22 cellular contexts compared by ENCODE assay signal in genomic region chr2:226652983-226653765, GRCh38.
DNase-seq lines count a peak whose midpoint lies in the region; ATAC-seq and TF ChIP-seq lines count a peak whose summit lies in the region.
"Had no signal": no experiment of that assay in that cellular context is flagged by ENCODE, and none has a peak within 500 bp of the region (broad histone marks: within the 10 kb centered on the region; RNA-seq: fewer than 3 reads in every experiment).

No MANE protein-coding gene starts in this region.

- peaks cover 8% of the 10 kb centered on the region; the same call in 1 of the 2 replicates for H3K9me3 ChIP-seq in Panc1 (ENCODE audit: control insufficient read depth, insufficient read depth, low read depth, low read length)
- no peaks in the 10 kb centered on the region for H3K9me3 ChIP-seq in psoas muscle
- H3K9me3 ChIP-seq: prostate gland had no signal

- H3K36me3 ChIP-seq in Panc1 (ENCODE audit: control insufficient read depth, insufficient read depth, low read length) (no peaks in the 10 kb centered on the region), psoas muscle (ENCODE audit: insufficient read depth in 1 of 2, low read depth in 1 of 2) (no peaks in the 10 kb centered on the region)
- H3K36me3 ChIP-seq: heart right ventricle, prostate gland, stomach had no signal

- H3K27me3 ChIP-seq in Panc1 (ENCODE audit: control insufficient read depth, insufficient read depth, low read length) = no peaks in the 10 kb centered on the region
- no peaks in the 10 kb centered on the region for H3K27me3 ChIP-seq in psoas muscle (ENCODE audit: insufficient read depth in 3 of 3, low read length in 2 of 3)
- H3K27me3 ChIP-seq: stomach had no signal

- 94 to 100% (median 96%) methylated on average over 1 of the region's 1 CpG for WGBS in psoas muscle, 3 donors

- H3K27ac Mint-ChIP-seq in activated CD4-positive, alpha-beta T cell treated with anti-CD3 and anti-CD28 coated beads for 36 hours = no peak overlapping the region
- H3K27ac Mint-ChIP-seq: T-helper 17 cell had no signal

- peaks cover 4% of the 10 kb centered on the region for H3K27me3 Mint-ChIP-seq in activated CD4-positive, alpha-beta T cell treated with anti-CD3 and anti-CD28 coated beads for 36 hours
- H3K27me3 Mint-ChIP-seq: T-helper 17 cell had no signal

- ATAC-seq in Panc1 = no peak
- ATAC-seq in psoas muscle = no peak
- ATAC-seq in GM18867 (IDR thresholded peaks at IDR 0.05; ENCODE audit: unreplicated experiment) = no peak
- no peak for ATAC-seq in activated CD4-positive, alpha-beta T cell treated with anti-CD3 and anti-CD28 coated beads for 36 hours
- ATAC-seq: heart right ventricle, left cardiac atrium, T-helper 17 cell had no signal

- CTCF ChIA-PET in Panc1 (lab: Charles Lee) = no interaction called here
- CTCF ChIA-PET in activated CD4-positive, alpha-beta T cell treated with anti-CD3 and anti-CD28 coated beads for 36 hours (lab: Charles Lee) = interaction anchor here (1.1 to 1.4 kb wide), 3 partner anchors 13 to 149 kb away, joined by 3 to 4 read pairs (median 3); no protein-coding TSS in a partner anchor

- peak; percentile 25 for DNase-seq in EH (ENCODE audit: low read depth)
- no peak for DNase-seq in Panc1 (ENCODE audit: low read depth, low spot score)
- DNase-seq in fibroblast of the aortic adventitia (ENCODE audit: low read depth) = peak; percentile 40
- no peak for DNase-seq in psoas muscle
- DNase-seq in activated CD4-positive, alpha-beta T cell treated with anti-CD3 and anti-CD28 coated beads for 36 hours = no peak
- no peak for DNase-seq in T-helper 9 cell
- DNase-seq in NCI-H1105 treated with DMSO at 0.1 percent for 48 hours (lab: John Stamatoyannopoulos, UW) = no peak
- DNase-seq: activated CD4-positive, CD25-positive, alpha-beta regulatory T cell; activated gamma-delta T cell; aorta; cortex of kidney; heart right ventricle; KG1; left cardiac atrium; naive B cell; NCI-H146; stimulated activated CD4-positive, alpha-beta T cell treated with anti-CD3 and anti-CD28 coated beads, Interleukin-15, amount 100 ng/mL, for 24 hours; stomach; T-helper 17 cell had no signal

- POLR2A ChIA-PET in Panc1 (lab: Charles Lee) = no interaction called here
- POLR2A ChIA-PET in activated CD4-positive, alpha-beta T cell treated with anti-CD3 and anti-CD28 coated beads for 36 hours (lab: Charles Lee) = no interaction called here

- H3K4me1 ChIP-seq in Panc1 (ENCODE audit: control insufficient read depth, insufficient read depth, low read length) = peaks cover 11% of the 10 kb centered on the region
- peaks cover 26% of the 10 kb centered on the region for H3K4me1 ChIP-seq in psoas muscle

- H3K4me3 Mint-ChIP-seq in activated CD4-positive, alpha-beta T cell treated with anti-CD3 and anti-CD28 coated beads for 36 hours = no peak overlapping the region
- H3K4me3 Mint-ChIP-seq: naive B cell, T-helper 17 cell had no signal

- in situ Hi-C loops in Panc1 (cut with HindIII; ENCODE audit: low pct_unique_long_range_greater_than_20kb, low sequenced_read_pairs) = no loop called here

- peaks cover 9% of the 10 kb centered on the region for H3K9me3 Mint-ChIP-seq in activated CD4-positive, alpha-beta T cell treated with anti-CD3 and anti-CD28 coated beads for 36 hours (ENCODE audit: low read depth)

- BruUV-seq in Panc1 (replicated peaks; lab: Mats Ljungman, UMichigan) = no TSS peak

- H3K27ac ChIP-seq in Panc1 (ENCODE audit: low read length) (peak overlapping the region; percentile 73), psoas muscle (peak overlapping the region; percentile 39)
- H3K27ac ChIP-seq: HL-60, prostate gland had no signal

- H3K4me3 ChIP-seq in Panc1 (ENCODE audit: low read depth in 2 of 2, low read length in 2 of 2) = no peak overlapping the region
- no peak overlapping the region for H3K4me3 ChIP-seq in fibroblast of the aortic adventitia (ENCODE audit: low read depth, low read length)
- no peak overlapping the region for H3K4me3 ChIP-seq in psoas muscle
- H3K4me3 ChIP-seq: heart right ventricle, prostate gland, stomach had no signal

- peaks cover 14% of the 10 kb centered on the region for H3K36me3 Mint-ChIP-seq in activated CD4-positive, alpha-beta T cell treated with anti-CD3 and anti-CD28 coated beads for 36 hours (ENCODE audit: low read depth)

- H3K4me1 Mint-ChIP-seq in activated CD4-positive, alpha-beta T cell treated with anti-CD3 and anti-CD28 coated beads for 36 hours = peaks cover 20% of the 10 kb centered on the region

- no peak for TF ChIP-seq CTCF in Panc1 (IDR thresholded peaks at IDR 0.05)
- TF ChIP-seq CTCF in fibroblast of the aortic adventitia (IDR thresholded peaks at IDR 0.05; ENCODE audit: insufficient read depth, low read length) = no peak
- no peak for TF ChIP-seq CTCF in psoas muscle (IDR thresholded peaks at IDR 0.05)

- intact Hi-C loops in Panc1 (cut with micrococcal nuclease; ENCODE audit: unreplicated experiment) (no loop called here), psoas muscle (cut with DNase I) (loop anchor here in 1 of 2 donors (10.0 kb wide), 3 partner anchors 298 to 518 kb away; no protein-coding TSS in a partner anchor)
- intact Hi-C loops in activated CD4-positive, alpha-beta T cell treated with anti-CD3 and anti-CD28 coated beads for 36 hours (cut with DNase I, micrococcal nuclease) = loop anchor here in 1 of 2 experiments (1.0 to 10.0 kb wide), 3 partner anchors 146 to 332 kb away; partner anchors contain the start of gene IRS1

Comparison
In these comparisons a context has a peak if more than half of its experiments do, and no peak if none do; other contexts are left out.
1. DNase-seq: peak in EH (single experiment) and fibroblast of the aortic adventitia (single experiment); none in Panc1 (single experiment), psoas muscle (0 of 2), activated CD4-positive, alpha-beta T cell treated with anti-CD3 and anti-CD28 coated beads for 36 hours (single experiment), T-helper 9 cell (single experiment) and NCI-H1105 treated with DMSO at 0.1 percent for 48 hours (single experiment).